In the genomic region with DNA sequence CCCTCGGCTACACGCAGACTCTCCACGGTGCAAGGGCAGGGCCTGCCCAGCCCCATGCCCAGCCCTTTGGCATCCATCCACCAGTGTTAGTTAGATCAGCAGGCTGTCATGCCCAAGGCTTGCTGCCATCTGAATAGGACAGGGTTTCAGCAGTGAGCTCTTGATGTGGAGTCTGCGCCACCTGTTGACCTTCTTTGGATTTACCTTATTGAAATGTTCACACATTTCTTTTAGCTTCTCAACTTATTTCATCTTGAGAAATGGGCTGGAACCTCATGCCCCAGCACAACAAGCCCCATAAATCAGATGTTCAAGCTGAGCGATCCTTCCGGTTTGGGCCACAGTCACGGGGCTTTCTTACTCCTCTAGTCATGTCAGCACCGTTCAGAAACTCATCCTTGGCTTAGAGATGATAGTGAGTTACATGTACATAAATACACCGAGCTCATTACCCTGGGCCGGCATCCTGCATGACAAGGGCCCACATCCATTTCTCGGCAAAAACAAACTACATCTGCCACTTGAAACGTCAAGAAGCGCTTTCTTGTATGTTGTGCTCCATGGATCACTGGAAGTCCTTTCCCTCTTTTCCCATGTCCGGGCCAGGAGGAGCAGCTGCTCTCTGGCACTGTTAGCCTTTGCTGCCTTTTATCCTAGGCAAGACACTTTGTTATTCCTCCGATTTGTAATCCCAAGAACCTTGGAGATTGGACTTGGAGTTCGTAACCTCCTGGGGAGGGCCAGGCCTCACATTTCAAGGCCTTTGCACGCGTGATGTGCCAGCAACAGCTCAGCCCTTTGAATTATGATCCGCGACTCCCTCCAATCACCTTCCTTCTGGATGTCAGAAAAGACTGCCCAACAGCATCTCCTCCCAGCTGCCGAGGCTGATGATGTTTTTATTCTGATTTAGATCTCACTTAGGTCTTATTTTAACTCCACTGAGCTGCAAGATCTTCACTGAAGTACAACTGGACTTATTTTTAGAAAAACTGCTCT, we compare ENCODE assay signal across 8 cellular contexts.
A peak's percentile ranks its signal among the peaks of the same experiment; 100 is the strongest.
DNase-seq lines count a peak whose midpoint lies in the region; ATAC-seq and TF ChIP-seq lines count a peak whose summit lies in the region.

No MANE protein-coding gene starts in this region.

- no peak for TF ChIP-seq POLR2A in testis (IDR thresholded peaks at IDR 0.05)

- TF ChIP-seq CTCF in BJ (IDR thresholded peaks at IDR 0.05; ENCODE audit: insufficient read depth, low read depth, low read length) (peak; percentile 32), GM13977 (IDR thresholded peaks at IDR 0.05; ENCODE audit: extremely low read depth, insufficient read depth, missing control alignments) (peak; percentile 70), testis (IDR thresholded peaks at IDR 0.05) (peak in 2 of 3 experiments; percentile 27 to 42)

- DNase-seq in BJ (ENCODE audit: low read depth), result no peak
- DNase-seq in GM13977 (ENCODE audit: low spot score), result peak; percentile 78
- DNase-seq in NCI-H2171 treated with DMSO at 0.1 percent for 48 hours (lab: John Stamatoyannopoulos, UW), result peak; percentile 60
- DNase-seq in astrocyte of the hippocampus (ENCODE audit: low read depth, low spot score), result peak; percentile 64
- peak; percentile 69 for DNase-seq in iPS-NIHi7 (ENCODE audit: extremely low spot score)
- DNase-seq in testis, result peak; percentile 85
- DNase-seq in globus pallidus (ENCODE audit: low spot score), result no peak

- no peaks in the 10 kb centered on the region; the same call in 1 of the 2 replicates for H3K36me3 ChIP-seq in BJ (ENCODE audit: control insufficient read depth, insufficient read depth, low read length)
- no peaks in the 10 kb centered on the region for H3K36me3 ChIP-seq in testis (ENCODE audit: low read depth, missing control alignments)

- peaks cover 16% of the 10 kb centered on the region for H3K4me1 ChIP-seq in testis

- ATAC-seq in HG03342 (IDR thresholded peaks at IDR 0.05; ENCODE audit: unreplicated experiment), result no peak

- CTCF ChIA-PET in BJ (lab: Yijun Ruan, JAX), result interaction anchor here (0.7 to 7.2 kb wide), 15 partner anchors 12 to 541 kb away, joined by 3 to 105 read pairs (median 3); no protein-coding TSS in a partner anchor

- in situ Hi-C loops in GM13977 (cut with MboI; ENCODE audit: low pct_unique_long_range_greater_than_20kb, low sequenced_read_pairs, unreplicated experiment), result loop anchor here (25.0 kb wide), 1 partner anchor 551 kb away; no protein-coding TSS in a partner anchor

- 33 to 41% methylated on average over 21 of the region's 21 CpGs for WGBS in testis, 2 donors

- peak overlapping the region; percentile 3 to 61 for H3K27ac ChIP-seq in testis

- POLR2A ChIA-PET in BJ (lab: Charles Lee), result no interaction called here

- H3K4me3 ChIP-seq in BJ (ENCODE audit: low read depth, low read length) (no peak overlapping the region), testis (no peak overlapping the region)

- intact Hi-C loops in testis (cut with DNase I; ENCODE audit: low total_unique reads), result no loop called here

- H3K27me3 ChIP-seq in BJ (ENCODE audit: control insufficient read depth, insufficient read depth, low read length) (no peaks in the 10 kb centered on the region), testis (no peaks in the 10 kb centered on the region)

- no peaks in the 10 kb centered on the region for H3K9me3 ChIP-seq in testis

Comparison
In these comparisons a context has a peak if more than half of its experiments do, and no peak if none do; other contexts are left out.
1. DNase-seq: peak in GM13977 (single experiment), NCI-H2171 treated with DMSO at 0.1 percent for 48 hours (single experiment), astrocyte of the hippocampus (single experiment), iPS-NIHi7 (single experiment) and testis (single experiment); none in BJ (single experiment) and globus pallidus (single experiment).
2. Peak in every context shown above with its lines, with median percentiles within 50 percentile points of each other: CTCF ChIP-seq.